Comparison of ENCODE assay signal across 30 cellular contexts in the genomic region with DNA sequence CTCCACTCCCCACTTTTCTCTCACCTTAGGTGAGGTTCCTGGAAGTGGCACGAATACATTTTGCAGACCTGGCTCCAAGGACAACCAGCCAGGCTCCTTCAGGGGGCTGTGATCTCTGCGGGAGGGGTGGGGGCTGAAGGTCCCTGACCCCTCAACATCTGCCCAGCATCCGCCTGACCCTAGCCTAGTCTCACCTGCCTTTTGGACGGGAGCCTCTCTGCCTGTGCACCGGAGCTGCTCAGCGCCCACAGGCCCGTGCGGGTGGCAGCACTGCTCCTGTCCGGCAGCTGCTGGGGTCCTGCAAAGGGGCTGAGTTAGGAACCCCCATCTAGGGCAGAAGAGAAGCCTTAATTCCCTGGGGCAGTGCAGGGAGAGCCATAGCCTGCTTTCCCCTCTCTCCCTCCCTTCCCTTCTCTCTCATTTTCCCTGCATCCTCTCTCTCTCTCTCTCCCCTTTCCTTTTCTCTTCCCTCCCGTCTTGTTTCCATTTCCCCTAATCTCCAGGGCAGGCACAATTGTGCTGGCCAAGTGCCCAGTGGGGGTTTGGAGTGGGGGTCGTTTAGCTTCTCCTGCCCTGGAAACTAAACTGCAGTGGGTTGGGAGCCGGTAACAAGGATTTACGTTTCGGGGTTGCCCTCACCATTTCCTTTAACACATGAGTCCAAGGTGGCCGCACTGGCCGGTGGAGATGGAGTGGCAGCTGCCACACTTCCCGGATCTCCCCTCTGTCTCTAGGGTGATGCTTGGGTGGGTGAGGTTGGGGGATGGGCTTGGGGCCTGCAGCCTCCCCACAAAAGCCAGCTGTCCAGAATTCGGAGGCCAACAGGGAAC. TPM values are rescaled to one million over a fixed set of nuclear protein-coding genes. Genes with fewer than 3 reads are reported as not detected.
A peak's percentile ranks its signal among the peaks of the same experiment; 100 is the strongest.
DNase-seq lines count a peak whose midpoint lies in the region; TF ChIP-seq lines count a peak whose summit lies in the region.
"Had no signal": no experiment of that assay in that cellular context is flagged by ENCODE, and none has a peak within 500 bp of the region (broad histone marks: within the 10 kb centered on the region; RNA-seq: fewer than 3 reads in every experiment).

No MANE protein-coding gene starts in this region.

- H3K9me2 ChIP-seq in Loucy (replicated peaks; ENCODE audit: low read depth, low read length), result no peaks in the 10 kb centered on the region

- H3K27me3 ChIP-seq in BLaER1, result peaks cover 5% of the 10 kb centered on the region; the same call in 1 of the 2 replicates
- no peaks in the 10 kb centered on the region for H3K27me3 ChIP-seq in Loucy (ENCODE audit: insufficient read depth, low read length, poor library complexity, severe bottlenecking)
- peaks cover 11% of the 10 kb centered on the region for H3K27me3 ChIP-seq in iPS-18a (ENCODE audit: control insufficient read depth, insufficient read depth, low read length)
- peaks cover 29% of the 10 kb centered on the region for H3K27me3 ChIP-seq in osteoblast (ENCODE audit: insufficient read depth, low read length)
- H3K27me3 ChIP-seq: vagina had no signal

- H3K36me3 ChIP-seq in BLaER1 (no peaks in the 10 kb centered on the region), Loucy (ENCODE audit: insufficient read depth, low read length) (no peaks in the 10 kb centered on the region), iPS-18a (ENCODE audit: control insufficient read depth, low read depth, low read length) (no peaks in the 10 kb centered on the region), osteoblast (ENCODE audit: insufficient read depth, low read length) (no peaks in the 10 kb centered on the region)
- H3K36me3 ChIP-seq: thoracic aorta, vagina had no signal

- H3K27ac ChIP-seq in BLaER1, result no peak overlapping the region
- H3K27ac ChIP-seq in iPS-18a (ENCODE audit: low read length), result no peak overlapping the region
- H3K27ac ChIP-seq in osteoblast (ENCODE audit: low read depth, low read length), result no peak overlapping the region
- H3K27ac ChIP-seq: KMS-11, skin epidermis, thoracic aorta, vagina had no signal

- H3K9me3 ChIP-seq in BLaER1 (no peaks in the 10 kb centered on the region), Loucy (ENCODE audit: insufficient read depth, low read depth, low read length) (no peaks in the 10 kb centered on the region), iPS-18a (ENCODE audit: control insufficient read depth, low read depth, low read length) (no peaks in the 10 kb centered on the region), osteoblast (ENCODE audit: low read depth, low read length) (no peaks in the 10 kb centered on the region)
- H3K9me3 ChIP-seq: thoracic aorta, vagina had no signal

- peaks cover 10% of the 10 kb centered on the region for H3F3A ChIP-seq in Loucy (ENCODE audit: low read depth)

- H3K4me3 ChIP-seq in BLaER1 (no peak overlapping the region), Loucy (ENCODE audit: low read length, poor library complexity, severe bottlenecking) (no peak overlapping the region), iPS-18a (ENCODE audit: low read length) (peak overlapping the region; percentile 7), osteoblast (ENCODE audit: insufficient read depth, low read length) (no peak overlapping the region), foreskin fibroblast (ENCODE audit: low read depth in 1 of 2, low read length in 2 of 2) (no peak overlapping the region)
- H3K4me3 ChIP-seq: skin epidermis, thoracic aorta, vagina had no signal

- H2AFZ ChIP-seq in Loucy (ENCODE audit: low read length) (no peak overlapping the region), osteoblast (ENCODE audit: low read length) (no peak overlapping the region)

- DNase-seq in osteoblast (ENCODE audit: insufficient read length, low spot score, missing footprints) (peak; percentile 43), NCI-H187 (lab: John Stamatoyannopoulos, UW) (no peak), foreskin fibroblast (no peak), GM03348 (ENCODE audit: low spot score) (no peak), NCI-H748 (lab: John Stamatoyannopoulos, UW; ENCODE audit: unreplicated experiment) (no peak)
- DNase-seq: activated CD4-positive, alpha-beta T cell treated with anti-CD3 and anti-CD28 coated beads, Interleukin-2, amount 50 U/mL, for 4 hours; Calu3; CD4-positive, CD25-positive, alpha-beta regulatory T cell; DMS79 treated with DMSO at 0.1 percent for 48 hours; GF-D8; naive thymus-derived CD4-positive, alpha-beta T cell; NCI-H2081 treated with DMSO at 0.1 percent for 48 hours; NCI-H2227 treated with DMSO at 0.1 percent for 48 hours; NK-92 treated with Interleukin-12 subunit alpha and Interleukin-12 subunit beta, amount 100 ng/mL, for 24 hours; stimulated activated naive CD8-positive, alpha-beta T cell treated with anti-CD3 and anti-CD28 coated beads, Interleukin-15, amount 100 ng/mL, for 72 hours; T-helper 2 cell had no signal

- no peaks in the 10 kb centered on the region for H4K20me1 ChIP-seq in BLaER1
- no peaks in the 10 kb centered on the region for H4K20me1 ChIP-seq in Loucy (ENCODE audit: insufficient read depth, low read length, poor library complexity, severe bottlenecking)
- no peaks in the 10 kb centered on the region for H4K20me1 ChIP-seq in osteoblast (ENCODE audit: insufficient read depth, low read length)

- H3K9ac ChIP-seq in BLaER1 (no peak overlapping the region), Loucy (ENCODE audit: low read depth, low read length, poor library complexity, severe bottlenecking) (peak overlapping the region; percentile 42), iPS-18a (ENCODE audit: low read length) (no peak overlapping the region)
- H3K9ac ChIP-seq: KMS-11 had no signal

- H3K4me2 ChIP-seq in BLaER1, result peak overlapping the region; percentile 22
- H3K4me2 ChIP-seq in Loucy (ENCODE audit: low read depth, low read length, poor library complexity, severe bottlenecking), result no peak overlapping the region
- no peak overlapping the region for H3K4me2 ChIP-seq in osteoblast (ENCODE audit: insufficient read depth, low read length)
- H3K4me2 ChIP-seq: KMS-11 had no signal

- no peak for TF ChIP-seq CTCF in Loucy (conservative IDR thresholded peaks at IDR 0.05; ENCODE audit: low read length)
- TF ChIP-seq CTCF in osteoblast (IDR thresholded peaks at IDR 0.05; ENCODE audit: extremely low read depth, low read depth, low read length), result no peak
- TF ChIP-seq CTCF in foreskin fibroblast (IDR thresholded peaks at IDR 0.05; ENCODE audit: low read depth, low read length), result no peak

- H3K79me2 ChIP-seq in Loucy (ENCODE audit: insufficient read depth, low read length) (no peaks in the 10 kb centered on the region), osteoblast (ENCODE audit: insufficient read depth, low read length) (no peaks in the 10 kb centered on the region)

- H3K4me1 ChIP-seq in BLaER1 (peaks cover 87% of the 10 kb centered on the region), Loucy (ENCODE audit: insufficient read depth, low read length, poor library complexity, severe bottlenecking) (peaks cover 48% of the 10 kb centered on the region), iPS-18a (ENCODE audit: control insufficient read depth, low read depth, low read length) (peaks cover 33% of the 10 kb centered on the region), osteoblast (ENCODE audit: insufficient read depth, low read length) (no peaks in the 10 kb centered on the region)
- H3K4me1 ChIP-seq: vagina had no signal

RNA-seq across cellular contexts. Expression of a gene that starts 54.1 kb away (rescaled TPM):
- total RNA-seq in osteoblast, result not detected in 2 replicates
- total RNA-seq: activated T-helper 17 cell treated with anti-CD3 and anti-CD28 coated beads, Interleukin-2, amount 50 U/mL, for 72 hours; Calu3; CD4-positive, CD25-positive, alpha-beta regulatory T cell; endothelial cell of umbilical vein; glomerular endothelial cell; lower leg skin; naive thymus-derived CD4-positive, alpha-beta T cell; osteocyte; renal cortical epithelial cell; Right ventricle myocardium inferior; thoracic aorta; vagina had no signal
